Comparison of ENCODE assay signal across 1 cellular context in genomic region chr4:9722131-9722530, GRCh38. TPM values are rescaled to one million over a fixed set of nuclear protein-coding genes. Genes with fewer than 3 reads are reported as not detected.
"Had no signal": no experiment of that assay in that cellular context is flagged by ENCODE, and none has a peak within 500 bp of the region (broad histone marks: within the 10 kb centered on the region; RNA-seq: fewer than 3 reads in every experiment).

No MANE protein-coding gene starts in this region.

RNA-seq across cellular contexts. Expression of gene DRD5, which starts 59.3 kb away (rescaled TPM):
- polyA plus RNA-seq: GM12878 had no signal
